In genomic region chr12:47964102-47964723, GRCh38 we compare ENCODE assay signal across 9 cellular contexts. TPM values are rescaled to one million over a fixed set of nuclear protein-coding genes. Genes with fewer than 3 reads are reported as not detected.
DNase-seq lines count a peak whose midpoint lies in the region; ATAC-seq, FAIRE-seq and TF ChIP-seq lines count a peak whose summit lies in the region.
"Had no signal": no experiment of that assay in that cellular context is flagged by ENCODE, and none has a peak within 500 bp of the region (broad histone marks: within the 10 kb centered on the region; RNA-seq: fewer than 3 reads in every experiment).

No MANE protein-coding gene starts in this region.

- POLR2A ChIA-PET in AG04450 (lab: Yijun Ruan, JAX): no interaction called here

- no peak overlapping the region for H3K27ac ChIP-seq in AG04450 (ENCODE audit: low read depth, low read length)

- TF ChIP-seq POLR2A in H54 (IDR thresholded peaks at IDR 0.05; ENCODE audit: low read depth, low read length): no peak

- H3K36me3 ChIP-seq in neuron (ENCODE audit: insufficient read depth, low read length): peaks cover 31% of the 10 kb centered on the region

- peak overlapping the region; percentile 95 for H2AFZ ChIP-seq in neuron (ENCODE audit: low read depth, low read length)

- FAIRE-seq in H54 (lab: Jason Lieb, UNC): no peak
- FAIRE-seq: islet of Langerhans had no signal

- peaks cover 3% of the 10 kb centered on the region for H3K27me3 ChIP-seq in AG04450 (ENCODE audit: control insufficient read depth, insufficient read depth, low read length)
- no peaks in the 10 kb centered on the region for H3K27me3 ChIP-seq in neuron (ENCODE audit: insufficient read depth, low read length)

- H3K9me3 ChIP-seq in AG04450 (ENCODE audit: control insufficient read depth, insufficient read depth, low read length) (no peaks in the 10 kb centered on the region; the same call in 1 of the 2 replicates), neuron (ENCODE audit: low read length) (no peaks in the 10 kb centered on the region)

- TF ChIP-seq CTCF in AG04450 (IDR thresholded peaks at IDR 0.05; ENCODE audit: low read depth, low read length) (no peak), epithelial cell of proximal tubule (conservative IDR thresholded peaks at IDR 0.05; ENCODE audit: low read depth, low read length) (no peak)

- H3K4me3 ChIP-seq in AG04450 (ENCODE audit: low read depth, low read length): peak overlapping the region; percentile 87
- H3K4me3 ChIP-seq in epithelial cell of proximal tubule (ENCODE audit: low read depth, low read length): peak overlapping the region; percentile 96
- H3K4me3 ChIP-seq in neuron (ENCODE audit: low read length): peak overlapping the region; percentile 86

- peak; percentile 20 for ATAC-seq in GM21360 (IDR thresholded peaks at IDR 0.05; ENCODE audit: unreplicated experiment)
- peak; percentile 20 for ATAC-seq in SK-N-SH treated with all-trans-retinoic acid at 6 μM for 48 hours
- no peak for ATAC-seq in HG03025 (IDR thresholded peaks at IDR 0.05; ENCODE audit: low FRiP score, unreplicated experiment)

- CTCF ChIA-PET in AG04450 (lab: Charles Lee): interaction anchor here (0.6 to 5.5 kb wide), 39 partner anchors 9 to 248 kb away, joined by 3 to 46 read pairs (median 4); partner anchors contain the start of gene VDR

- DNase-seq in AG04450 (ENCODE audit: low read depth, low spot score) (no peak), epithelial cell of proximal tubule (ENCODE audit: low read depth) (no peak), H54 (ENCODE audit: insufficient read length, low spot score) (no peak), SIG-M5 (lab: John Stamatoyannopoulos, UW) (no peak)

- H3K4me1 ChIP-seq in neuron (ENCODE audit: insufficient read depth, low read length): peaks cover 14% of the 10 kb centered on the region

TF ChIP-seq in SK-N-SH treated with all-trans-retinoic acid at 6 μM for 48 hours, 23 proteins besides CTCF, POLR2A, EP300 and RAD21:
- TF ChIP-seq ZNF70 (CRISPR knock-in tag; IDR thresholded peaks at IDR 0.05) (no peak), TOX (CRISPR knock-in tag; IDR thresholded peaks at IDR 0.05; ENCODE audit: borderline replicate concordance) (no peak), PATZ1 (CRISPR knock-in tag; IDR thresholded peaks at IDR 0.05; ENCODE audit: borderline replicate concordance) (no peak), ZNF8 (CRISPR knock-in tag; IDR thresholded peaks at IDR 0.05) (no peak)

RNA-seq across cellular contexts. Expression of gene TMEM106C, which starts 0.8 kb away (rescaled TPM):
- polyA plus RNA-seq in AG04450 (2011; rRNA removed): 93.7 and 96.3 TPM in 2 replicates
- polyA minus RNA-seq in AG04450 (2011; rRNA and poly(A)+ RNA removed): 66.1 and 66.9 TPM in 2 replicates
- 159 and 164 TPM in 2 replicates for total RNA-seq in epithelial cell of proximal tubule

RNA-seq across cellular contexts. Expression of gene COL2A1, which starts 40.1 kb away (rescaled TPM):
- not detected in 2 replicates for polyA plus RNA-seq in AG04450 (2011; rRNA removed)
- not detected in 2 replicates for polyA minus RNA-seq in AG04450 (2011; rRNA and poly(A)+ RNA removed)
- total RNA-seq in epithelial cell of proximal tubule: 0.69 and 3.2 TPM in 2 replicates

RNA-seq across cellular contexts. Expression of gene VDR, which starts 59.4 kb away (rescaled TPM):
- polyA plus RNA-seq in AG04450 (2011; rRNA removed): 11.9 and 13.6 TPM in 2 replicates
- polyA minus RNA-seq in AG04450 (2011; rRNA and poly(A)+ RNA removed): 14.6 and 23.2 TPM in 2 replicates
- 4.7 and 6.7 TPM in 2 replicates for total RNA-seq in epithelial cell of proximal tubule
